In the genomic region with DNA sequence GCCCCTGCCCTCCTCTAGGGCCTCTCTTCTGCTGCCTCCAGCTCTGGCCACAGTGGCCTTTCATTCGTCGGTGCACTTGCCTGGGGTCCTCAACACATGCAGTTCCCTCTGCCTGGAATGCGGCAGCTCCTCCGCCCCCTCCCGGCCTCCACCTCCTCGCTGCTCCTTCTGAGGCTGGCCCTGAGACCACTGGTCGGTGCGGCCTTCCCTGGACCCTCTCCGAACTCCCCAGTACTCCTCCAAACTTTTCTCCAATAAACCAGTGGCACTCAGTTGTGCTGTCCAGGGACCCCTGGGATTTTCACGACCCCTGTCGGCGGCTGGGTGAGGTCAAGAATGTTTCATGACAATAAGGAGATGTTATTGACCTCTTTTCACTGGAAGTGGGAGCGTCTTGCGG, we compare ENCODE assay signal across 18 cellular contexts. TPM values are rescaled to one million over a fixed set of nuclear protein-coding genes. Genes with fewer than 3 reads are reported as not detected.
A peak's percentile ranks its signal among the peaks of the same experiment; 100 is the strongest.
DNase-seq lines count a peak whose midpoint lies in the region; ATAC-seq, FAIRE-seq and TF ChIP-seq lines count a peak whose summit lies in the region.
"Had no signal": no experiment of that assay in that cellular context is flagged by ENCODE, and none has a peak within 500 bp of the region (broad histone marks: within the 10 kb centered on the region; RNA-seq: fewer than 3 reads in every experiment).

No MANE protein-coding gene starts in this region.

- peak overlapping the region; percentile 64; the same call in 1 of the 2 replicates for H3K4me3 ChIP-seq in HUES6 (ENCODE audit: low read depth, low read length)
- no peak overlapping the region for H3K4me3 ChIP-seq in hepatocyte
- no peak overlapping the region for H3K4me3 ChIP-seq in pancreas
- H3K4me3 ChIP-seq: GM12878 had no signal

- DNase-seq in ELF-1 (ENCODE audit: low read depth, low spot score) (peak; percentile 83), hepatocyte (ENCODE audit: low spot score) (no peak), nephron progenitor cell (no peak), left colon (no peak), SIG-M5 (lab: John Stamatoyannopoulos, UW) (no peak), mucosa of gallbladder (ENCODE audit: low spot score) (no peak), pancreas (no peak)
- DNase-seq: BE2C, Caco-2, GF-D8, GOT3, MV-4-11, NCI-H1694 treated with DMSO at 0.1 percent for 48 hours, Peyer's patch had no signal

- peak overlapping the region; percentile 91 for H3K4me2 ChIP-seq in hepatocyte

- H3K9ac ChIP-seq in HUES6 (ENCODE audit: low read length): peak overlapping the region; percentile 2

- H3K27ac ChIP-seq in HUES6 (ENCODE audit: low read depth, low read length) (no peak overlapping the region), hepatocyte (no peak overlapping the region), pancreas (no peak overlapping the region)
- H3K27ac ChIP-seq: Peyer's patch had no signal

- H2AFZ ChIP-seq in hepatocyte: no peak overlapping the region

- H3K27me3 ChIP-seq in HUES6 (ENCODE audit: control insufficient read depth, insufficient read depth, low read length): peaks cover 14% of the 10 kb centered on the region
- peaks cover 10% of the 10 kb centered on the region for H3K27me3 ChIP-seq in hepatocyte
- no peaks in the 10 kb centered on the region for H3K27me3 ChIP-seq in pancreas
- H3K27me3 ChIP-seq: BE2C, Peyer's patch had no signal

- peak overlapping the region; percentile 16 for H3K27ac Mint-ChIP-seq in nephron progenitor cell
- H3K27ac Mint-ChIP-seq: CD4-positive, CD25-positive, alpha-beta regulatory T cell had no signal

- no peaks in the 10 kb centered on the region for H3K9me3 Mint-ChIP-seq in nephron progenitor cell

- H3K4me1 Mint-ChIP-seq in nephron progenitor cell: no peaks in the 10 kb centered on the region

- intact Hi-C loops in left colon (cut with DNase I, micrococcal nuclease) (no loop called here), pancreas (cut with DNase I) (no loop called here)

- FAIRE-seq in pancreas (lab: Jason Lieb, UNC): no peak
- FAIRE-seq: GM12878, HepG2 had no signal

- no peaks in the 10 kb centered on the region for H3K9me2 ChIP-seq in hepatocyte (replicated peaks; ENCODE audit: insufficient read depth)

- peaks cover 11% of the 10 kb centered on the region for H3K27me3 Mint-ChIP-seq in nephron progenitor cell (ENCODE audit: low read depth, poor library complexity)

- H4K20me1 ChIP-seq in hepatocyte (ENCODE audit: insufficient read depth, poor library complexity, severe bottlenecking): no peaks in the 10 kb centered on the region

- TF ChIP-seq CTCF in hepatocyte (IDR thresholded peaks at IDR 0.05; ENCODE audit: poor library complexity) (no peak), nephron progenitor cell (IDR thresholded peaks at IDR 0.05) (no peak), pancreas (IDR thresholded peaks at IDR 0.05) (no peak)

- H3K36me3 Mint-ChIP-seq in nephron progenitor cell (ENCODE audit: low read depth): peaks cover 10% of the 10 kb centered on the region

- no peaks in the 10 kb centered on the region for H3K79me2 ChIP-seq in hepatocyte

- WGBS in hepatocyte (ENCODE audit: low lambda C conversion rate, missing lambda C conversion rate): 61% methylated on average over 14 of the region's 14 CpGs
- WGBS in pancreas, 2 donors: 48 to 49% methylated on average over 14 of the region's 14 CpGs

- H3K9me3 ChIP-seq in HUES6 (ENCODE audit: control insufficient read depth, insufficient read depth, low read depth, low read length): no peaks in the 10 kb centered on the region
- no peaks in the 10 kb centered on the region for H3K9me3 ChIP-seq in hepatocyte (ENCODE audit: low read depth)
- H3K9me3 ChIP-seq in pancreas: no peaks in the 10 kb centered on the region
- H3K9me3 ChIP-seq: BE2C, Caco-2, Peyer's patch had no signal

- no peak for ATAC-seq in left colon
- no peak for ATAC-seq in pancreas
- ATAC-seq: GM12878 had no signal

- H3K36me3 ChIP-seq in HUES6 (ENCODE audit: control insufficient read depth, insufficient read depth, low read length) (peaks cover 14% of the 10 kb centered on the region), hepatocyte (replicated peaks; ENCODE audit: insufficient read depth, low read depth) (no peaks in the 10 kb centered on the region), pancreas (peaks cover 0 to 6% (median under 1%) of the 10 kb centered on the region in 3 donors)
- H3K36me3 ChIP-seq: BE2C had no signal

- peaks cover 3% of the 10 kb centered on the region; the same call in 1 of the 2 replicates for H3K4me1 ChIP-seq in HUES6 (ENCODE audit: control insufficient read depth, insufficient read depth, low read length)
- H3K4me1 ChIP-seq in hepatocyte (ENCODE audit: insufficient read depth): no peaks in the 10 kb centered on the region
- no peaks in the 10 kb centered on the region for H3K4me1 ChIP-seq in pancreas
- H3K4me1 ChIP-seq: BE2C, Caco-2 had no signal

- H3K4me3 Mint-ChIP-seq in nephron progenitor cell: no peak overlapping the region
- H3K4me3 Mint-ChIP-seq: CD4-positive, CD25-positive, alpha-beta regulatory T cell had no signal

RNA-seq across cellular contexts. Expression of gene BMS1, which starts 53.5 kb away (rescaled TPM):
- 14.8 and 15.8 TPM in 2 replicates for total RNA-seq in hepatocyte
- 13.4 and 14.5 TPM in 2 replicates for polyA plus RNA-seq in hepatocyte
- total RNA-seq in left colon: 10 to 100 TPM; 10.6 to 13.2 TPM
- total RNA-seq in mucosa of gallbladder: 10.4 TPM
- total RNA-seq in pancreas: 1 to 10 TPM; 4.1 to 7.7 (median 6.9) TPM
- polyA plus RNA-seq in pancreas: 1 to 10 TPM; 5.1 to 9.3 TPM
